In genomic region chr1:149812893-149813801, GRCh38 we compare ENCODE assay signal across 1 cellular context.
TF ChIP-seq lines count a peak whose summit lies in the region.

No MANE protein-coding gene starts in this region.

TF ChIP-seq in GM12878, 131 proteins besides CTCF, POLR2A, EP300 and RAD21 (continued from another document):
- TF ChIP-seq YY1 (IDR thresholded peaks at IDR 0.05; ENCODE audit: low read depth, low read length): peak; percentile 58; the same call in 1 of the 2 replicates
- peak in 1 of 2 experiments; percentile 6; a peak in 1 of 4 replicates for TF ChIP-seq BHLHE40 (IDR thresholded peaks at IDR 0.05; ENCODE audit: borderline replicate concordance in 1 of 2, low read depth in 2 of 2, low read length in 1 of 2)
- TF ChIP-seq POU2F2 (IDR thresholded peaks at IDR 0.05; ENCODE audit: borderline replicate concordance, low read depth, low read length): peak; percentile 75; the same call in 1 of the 3 replicates
- 0 out of 2 replicates have a peak, but pooled peaks have one; percentile 33 for TF ChIP-seq CBFB (IDR thresholded peaks at IDR 0.05; ENCODE audit: low read depth)
